In the genomic region with DNA sequence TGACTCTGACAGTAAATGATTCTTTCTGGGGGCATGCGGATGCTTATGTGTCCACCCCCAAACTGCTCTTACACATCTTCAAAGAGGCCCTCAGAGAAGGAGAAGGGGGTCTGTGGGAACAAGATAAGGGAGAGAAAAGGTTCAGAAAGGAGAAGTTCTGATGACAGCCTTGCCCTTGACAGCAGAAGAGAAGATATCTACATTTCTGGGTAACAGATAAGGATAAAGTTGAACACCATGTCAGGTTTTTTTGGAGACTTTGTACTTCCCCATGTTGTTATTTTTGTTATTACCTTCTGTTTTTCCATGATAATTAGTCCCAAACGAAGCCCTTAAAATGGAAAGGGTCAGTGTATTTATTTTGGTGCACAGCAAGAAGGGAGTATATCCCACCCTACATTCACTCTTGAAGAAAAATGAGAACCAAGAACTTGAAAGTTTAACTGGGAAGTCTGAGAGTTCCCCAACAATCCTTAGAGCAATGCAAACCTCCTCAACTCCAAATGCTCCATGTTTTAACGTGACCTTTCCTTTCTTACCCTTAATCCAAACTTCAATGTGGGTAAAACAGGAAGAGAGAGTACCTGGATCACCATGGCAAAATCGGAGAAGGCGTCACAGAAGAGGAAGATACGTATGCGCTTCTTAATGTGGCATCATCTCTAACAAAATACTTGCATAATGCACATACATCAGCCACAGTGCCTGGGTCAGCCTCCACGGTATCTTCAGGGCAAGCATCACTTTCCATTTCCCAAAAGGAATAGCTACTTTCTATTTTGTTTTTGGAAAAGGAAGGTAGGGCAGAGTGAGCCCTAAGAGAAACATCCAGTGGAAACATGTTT, we compare ENCODE assay signal across 1 cellular context.
A peak's percentile ranks its signal among the peaks of the same experiment; 100 is the strongest.
TF ChIP-seq lines count a peak whose summit lies in the region.

No MANE protein-coding gene starts in this region.

TF ChIP-seq in K562, 482 proteins besides CTCF, POLR2A, EP300 and RAD21 (continued from another document):
- TF ChIP-seq, protein P1, sequence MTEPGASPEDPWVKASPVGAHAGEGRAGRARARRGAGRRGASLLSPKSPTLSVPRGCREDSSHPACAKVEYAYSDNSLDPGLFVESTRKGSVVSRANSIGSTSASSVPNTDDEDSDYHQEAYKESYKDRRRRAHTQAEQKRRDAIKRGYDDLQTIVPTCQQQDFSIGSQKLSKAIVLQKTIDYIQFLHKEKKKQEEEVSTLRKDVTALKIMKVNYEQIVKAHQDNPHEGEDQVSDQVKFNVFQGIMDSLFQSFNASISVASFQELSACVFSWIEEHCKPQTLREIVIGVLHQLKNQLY (CRISPR knock-in tag; conservative IDR thresholded peaks at IDR 0.05): no peak
- no peak for TF ChIP-seq NR4A1 (CRISPR knock-in tag; IDR thresholded peaks at IDR 0.05)
- no peak for TF ChIP-seq NR4A1 (tag; IDR thresholded peaks at IDR 0.05)
- TF ChIP-seq ZNF175 (CRISPR knock-in tag; IDR thresholded peaks at IDR 0.05; ENCODE audit: low read depth): 0 out of 2 replicates have a peak, but pooled peaks have one; percentile 25
- no peak for TF ChIP-seq HNRNPL (IDR thresholded peaks at IDR 0.05; ENCODE audit: low read depth, low read length)
- no peak for TF ChIP-seq TARDBP (IDR thresholded peaks at IDR 0.05)
- TF ChIP-seq ZSCAN32 (CRISPR knock-in tag; IDR thresholded peaks at IDR 0.05): no peak
- no peak for TF ChIP-seq PURB (CRISPR knock-in tag; IDR thresholded peaks at IDR 0.05; ENCODE audit: low read depth)
- TF ChIP-seq ERF (CRISPR knock-in tag; IDR thresholded peaks at IDR 0.05): no peak
- TF ChIP-seq, protein P2, sequence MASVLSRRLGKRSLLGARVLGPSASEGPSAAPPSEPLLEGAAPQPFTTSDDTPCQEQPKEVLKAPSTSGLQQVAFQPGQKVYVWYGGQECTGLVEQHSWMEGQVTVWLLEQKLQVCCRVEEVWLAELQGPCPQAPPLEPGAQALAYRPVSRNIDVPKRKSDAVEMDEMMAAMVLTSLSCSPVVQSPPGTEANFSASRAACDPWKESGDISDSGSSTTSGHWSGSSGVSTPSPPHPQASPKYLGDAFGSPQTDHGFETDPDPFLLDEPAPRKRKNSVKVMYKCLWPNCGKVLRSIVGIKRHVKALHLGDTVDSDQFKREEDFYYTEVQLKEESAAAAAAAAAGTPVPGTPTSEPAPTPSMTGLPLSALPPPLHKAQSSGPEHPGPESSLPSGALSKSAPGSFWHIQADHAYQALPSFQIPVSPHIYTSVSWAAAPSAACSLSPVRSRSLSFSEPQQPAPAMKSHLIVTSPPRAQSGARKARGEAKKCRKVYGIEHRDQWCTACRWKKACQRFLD (CRISPR knock-in tag; IDR thresholded peaks at IDR 0.05): 0 out of 2 replicates have a peak, but pooled peaks have one; percentile 50
- TF ChIP-seq POLR3G (IDR thresholded peaks at IDR 0.05; ENCODE audit: extremely low read depth, insufficient read length, insufficient replicate concordance): no peak
- TF ChIP-seq, protein P3, sequence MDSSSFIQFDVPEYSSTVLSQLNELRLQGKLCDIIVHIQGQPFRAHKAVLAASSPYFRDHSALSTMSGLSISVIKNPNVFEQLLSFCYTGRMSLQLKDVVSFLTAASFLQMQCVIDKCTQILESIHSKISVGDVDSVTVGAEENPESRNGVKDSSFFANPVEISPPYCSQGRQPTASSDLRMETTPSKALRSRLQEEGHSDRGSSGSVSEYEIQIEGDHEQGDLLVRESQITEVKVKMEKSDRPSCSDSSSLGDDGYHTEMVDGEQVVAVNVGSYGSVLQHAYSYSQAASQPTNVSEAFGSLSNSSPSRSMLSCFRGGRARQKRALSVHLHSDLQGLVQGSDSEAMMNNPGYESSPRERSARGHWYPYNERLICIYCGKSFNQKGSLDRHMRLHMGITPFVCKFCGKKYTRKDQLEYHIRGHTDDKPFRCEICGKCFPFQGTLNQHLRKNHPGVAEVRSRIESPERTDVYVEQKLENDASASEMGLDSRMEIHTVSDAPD (CRISPR knock-in tag; IDR thresholded peaks at IDR 0.05): no peak
- no peak for TF ChIP-seq HNRNPK (IDR thresholded peaks at IDR 0.05; ENCODE audit: low read depth, low read length, poor library complexity, severe bottlenecking)
- TF ChIP-seq GABPB1 (CRISPR knock-in tag; IDR thresholded peaks at IDR 0.05): no peak
- TF ChIP-seq ZNF3 (CRISPR knock-in tag; IDR thresholded peaks at IDR 0.05): no peak
- TF ChIP-seq ZNF780A (CRISPR knock-in tag; IDR thresholded peaks at IDR 0.05): no peak
- TF ChIP-seq, protein P4, sequence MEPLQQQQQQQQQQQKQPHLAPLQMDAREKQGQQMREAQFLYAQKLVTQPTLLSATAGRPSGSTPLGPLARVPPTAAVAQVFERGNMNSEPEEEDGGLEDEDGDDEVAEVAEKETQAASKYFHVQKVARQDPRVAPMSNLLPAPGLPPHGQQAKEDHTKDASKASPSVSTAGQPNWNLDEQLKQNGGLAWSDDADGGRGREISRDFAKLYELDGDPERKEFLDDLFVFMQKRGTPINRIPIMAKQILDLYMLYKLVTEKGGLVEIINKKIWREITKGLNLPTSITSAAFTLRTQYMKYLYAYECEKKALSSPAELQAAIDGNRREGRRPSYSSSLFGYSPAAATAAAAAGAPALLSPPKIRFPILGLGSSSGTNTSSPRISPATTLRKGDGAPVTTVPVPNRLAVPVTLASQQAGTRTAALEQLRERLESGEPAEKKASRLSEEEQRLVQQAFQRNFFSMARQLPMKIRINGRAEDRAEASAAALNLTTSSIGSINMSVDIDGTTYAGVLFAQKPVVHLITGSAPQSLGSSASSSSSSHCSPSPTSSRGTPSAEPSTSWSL (CRISPR knock-in tag; IDR thresholded peaks at IDR 0.05; ENCODE audit: borderline replicate concordance): no peak
- no peak for TF ChIP-seq ZNF41 (CRISPR knock-in tag; conservative IDR thresholded peaks at IDR 0.05)
- TF ChIP-seq MEF2A (IDR thresholded peaks at IDR 0.05; ENCODE audit: control insufficient read depth, low read depth, low read length): no peak
- TF ChIP-seq, protein P5, sequence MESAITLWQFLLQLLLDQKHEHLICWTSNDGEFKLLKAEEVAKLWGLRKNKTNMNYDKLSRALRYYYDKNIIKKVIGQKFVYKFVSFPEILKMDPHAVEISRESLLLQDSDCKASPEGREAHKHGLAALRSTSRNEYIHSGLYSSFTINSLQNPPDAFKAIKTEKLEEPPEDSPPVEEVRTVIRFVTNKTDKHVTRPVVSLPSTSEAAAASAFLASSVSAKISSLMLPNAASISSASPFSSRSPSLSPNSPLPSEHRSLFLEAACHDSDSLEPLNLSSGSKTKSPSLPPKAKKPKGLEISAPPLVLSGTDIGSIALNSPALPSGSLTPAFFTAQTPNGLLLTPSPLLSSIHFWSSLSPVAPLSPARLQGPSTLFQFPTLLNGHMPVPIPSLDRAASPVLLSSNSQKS (CRISPR knock-in tag; IDR thresholded peaks at IDR 0.05): no peak
- TF ChIP-seq NCOR1 (IDR thresholded peaks at IDR 0.05): peak; percentile 96
- no peak for TF ChIP-seq STAG1 (CRISPR knock-in tag; IDR thresholded peaks at IDR 0.05; ENCODE audit: borderline replicate concordance)
- TF ChIP-seq GATAD2A (IDR thresholded peaks at IDR 0.05): peak; percentile 90; the same call in 1 of the 2 replicates
- TF ChIP-seq ZNF77 (CRISPR knock-in tag; IDR thresholded peaks at IDR 0.05): no peak
- no peak for TF ChIP-seq PHF21A (IDR thresholded peaks at IDR 0.05; ENCODE audit: borderline replicate concordance, low read depth)
- TF ChIP-seq, protein P6, sequence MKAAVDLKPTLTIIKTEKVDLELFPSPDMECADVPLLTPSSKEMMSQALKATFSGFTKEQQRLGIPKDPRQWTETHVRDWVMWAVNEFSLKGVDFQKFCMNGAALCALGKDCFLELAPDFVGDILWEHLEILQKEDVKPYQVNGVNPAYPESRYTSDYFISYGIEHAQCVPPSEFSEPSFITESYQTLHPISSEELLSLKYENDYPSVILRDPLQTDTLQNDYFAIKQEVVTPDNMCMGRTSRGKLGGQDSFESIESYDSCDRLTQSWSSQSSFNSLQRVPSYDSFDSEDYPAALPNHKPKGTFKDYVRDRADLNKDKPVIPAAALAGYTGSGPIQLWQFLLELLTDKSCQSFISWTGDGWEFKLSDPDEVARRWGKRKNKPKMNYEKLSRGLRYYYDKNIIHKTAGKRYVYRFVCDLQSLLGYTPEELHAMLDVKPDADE (conservative IDR thresholded peaks at IDR 0.05; ENCODE audit: control insufficient read depth, low read depth, low read length): no peak
- TF ChIP-seq, protein P7, sequence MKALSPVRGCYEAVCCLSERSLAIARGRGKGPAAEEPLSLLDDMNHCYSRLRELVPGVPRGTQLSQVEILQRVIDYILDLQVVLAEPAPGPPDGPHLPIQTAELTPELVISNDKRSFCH (CRISPR knock-in tag; IDR thresholded peaks at IDR 0.05): no peak
- TF ChIP-seq, protein P7 (tag; IDR thresholded peaks at IDR 0.05): peak; percentile 60
- TF ChIP-seq RBM17 (IDR thresholded peaks at IDR 0.05; ENCODE audit: borderline replicate concordance, low read depth, low read length): no peak
- no peak for TF ChIP-seq ZNF583 (CRISPR knock-in tag; IDR thresholded peaks at IDR 0.05)
- TF ChIP-seq, protein P8, sequence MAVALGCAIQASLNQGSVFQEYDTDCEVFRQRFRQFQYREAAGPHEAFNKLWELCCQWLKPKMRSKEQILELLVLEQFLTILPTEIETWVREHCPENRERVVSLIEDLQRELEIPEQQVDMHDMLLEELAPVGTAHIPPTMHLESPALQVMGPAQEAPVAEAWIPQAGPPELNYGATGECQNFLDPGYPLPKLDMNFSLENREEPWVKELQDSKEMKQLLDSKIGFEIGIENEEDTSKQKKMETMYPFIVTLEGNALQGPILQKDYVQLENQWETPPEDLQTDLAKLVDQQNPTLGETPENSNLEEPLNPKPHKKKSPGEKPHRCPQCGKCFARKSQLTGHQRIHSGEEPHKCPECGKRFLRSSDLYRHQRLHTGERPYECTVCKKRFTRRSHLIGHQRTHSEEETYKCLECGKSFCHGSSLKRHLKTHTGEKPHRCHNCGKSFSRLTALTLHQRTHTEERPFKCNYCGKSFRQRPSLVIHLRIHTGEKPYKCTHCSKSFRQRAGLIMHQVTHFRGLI (CRISPR knock-in tag; IDR thresholded peaks at IDR 0.05): no peak
- no peak for TF ChIP-seq MAFG (tag; conservative IDR thresholded peaks at IDR 0.05)
- peak; percentile 55; the same call in 1 of the 2 replicates for TF ChIP-seq FOXJ2 (tag; IDR thresholded peaks at IDR 0.05)
- no peak for TF ChIP-seq ZNF212 (CRISPR knock-in tag; IDR thresholded peaks at IDR 0.05)
- peak; percentile 64 for TF ChIP-seq MYNN (IDR thresholded peaks at IDR 0.05)
- no peak for TF ChIP-seq MYNN (CRISPR knock-in tag; IDR thresholded peaks at IDR 0.05)
- TF ChIP-seq ESRRA (IDR thresholded peaks at IDR 0.05; ENCODE audit: borderline replicate concordance, low read depth): peak; percentile 86; the same call in 1 of the 2 replicates
- peak; percentile 98 for TF ChIP-seq DPF2 (IDR thresholded peaks at IDR 0.05)
- TF ChIP-seq ZNF124 (CRISPR knock-in tag; IDR thresholded peaks at IDR 0.05): no peak
- no peak for TF ChIP-seq ESRRB (CRISPR knock-in tag; IDR thresholded peaks at IDR 0.05; ENCODE audit: borderline replicate concordance)
- TF ChIP-seq, protein P9, sequence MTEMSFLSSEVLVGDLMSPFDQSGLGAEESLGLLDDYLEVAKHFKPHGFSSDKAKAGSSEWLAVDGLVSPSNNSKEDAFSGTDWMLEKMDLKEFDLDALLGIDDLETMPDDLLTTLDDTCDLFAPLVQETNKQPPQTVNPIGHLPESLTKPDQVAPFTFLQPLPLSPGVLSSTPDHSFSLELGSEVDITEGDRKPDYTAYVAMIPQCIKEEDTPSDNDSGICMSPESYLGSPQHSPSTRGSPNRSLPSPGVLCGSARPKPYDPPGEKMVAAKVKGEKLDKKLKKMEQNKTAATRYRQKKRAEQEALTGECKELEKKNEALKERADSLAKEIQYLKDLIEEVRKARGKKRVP (CRISPR knock-in tag; IDR thresholded peaks at IDR 0.05): peak; percentile 65
- TF ChIP-seq NFATC3 (IDR thresholded peaks at IDR 0.05): no peak
- TF ChIP-seq ZNF263 (CRISPR knock-in tag; IDR thresholded peaks at IDR 0.05; ENCODE audit: borderline replicate concordance): no peak
- TF ChIP-seq SAFB (IDR thresholded peaks at IDR 0.05; ENCODE audit: borderline replicate concordance, low read depth, low read length): no peak
- TF ChIP-seq, protein P10, sequence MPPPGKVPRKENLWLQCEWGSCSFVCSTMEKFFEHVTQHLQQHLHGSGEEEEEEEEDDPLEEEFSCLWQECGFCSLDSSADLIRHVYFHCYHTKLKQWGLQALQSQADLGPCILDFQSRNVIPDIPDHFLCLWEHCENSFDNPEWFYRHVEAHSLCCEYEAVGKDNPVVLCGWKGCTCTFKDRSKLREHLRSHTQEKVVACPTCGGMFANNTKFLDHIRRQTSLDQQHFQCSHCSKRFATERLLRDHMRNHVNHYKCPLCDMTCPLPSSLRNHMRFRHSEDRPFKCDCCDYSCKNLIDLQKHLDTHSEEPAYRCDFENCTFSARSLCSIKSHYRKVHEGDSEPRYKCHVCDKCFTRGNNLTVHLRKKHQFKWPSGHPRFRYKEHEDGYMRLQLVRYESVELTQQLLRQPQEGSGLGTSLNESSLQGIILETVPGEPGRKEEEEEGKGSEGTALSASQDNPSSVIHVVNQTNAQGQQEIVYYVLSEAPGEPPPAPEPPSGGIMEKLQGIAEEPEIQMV (tag; conservative IDR thresholded peaks at IDR 0.05; ENCODE audit: low read depth): no peak
- TF ChIP-seq SAP30 (IDR thresholded peaks at IDR 0.05; ENCODE audit: borderline replicate concordance, insufficient read depth, low read depth, low read length, poor library complexity, severe bottlenecking): no peak
- TF ChIP-seq ZBTB8A (IDR thresholded peaks at IDR 0.05; ENCODE audit: partially characterized antibody): no peak
- TF ChIP-seq, protein P11, sequence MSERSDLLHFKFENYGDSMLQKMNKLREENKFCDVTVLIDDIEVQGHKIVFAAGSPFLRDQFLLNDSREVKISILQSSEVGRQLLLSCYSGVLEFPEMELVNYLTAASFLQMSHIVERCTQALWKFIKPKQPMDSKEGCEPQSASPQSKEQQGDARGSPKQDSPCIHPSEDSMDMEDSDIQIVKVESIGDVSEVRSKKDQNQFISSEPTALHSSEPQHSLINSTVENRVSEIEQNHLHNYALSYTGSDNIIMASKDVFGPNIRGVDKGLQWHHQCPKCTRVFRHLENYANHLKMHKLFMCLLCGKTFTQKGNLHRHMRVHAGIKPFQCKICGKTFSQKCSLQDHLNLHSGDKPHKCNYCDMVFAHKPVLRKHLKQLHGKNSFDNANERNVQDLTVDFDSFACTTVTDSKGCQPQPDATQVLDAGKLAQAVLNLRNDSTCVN (CRISPR knock-in tag; IDR thresholded peaks at IDR 0.05): no peak
- TF ChIP-seq MXI1 (IDR thresholded peaks at IDR 0.05; ENCODE audit: low read depth, low read length): peak; percentile 55; the same call in 1 of the 2 replicates
- no peak for TF ChIP-seq ZBTB1 (CRISPR knock-in tag; IDR thresholded peaks at IDR 0.05; ENCODE audit: borderline replicate concordance, low read depth)
- TF ChIP-seq EP400 (IDR thresholded peaks at IDR 0.05): peak; percentile 59
TF ChIP-seq in K562: peak in this region for 132.
